ENCODE assay signal across 8 cellular contexts in genomic region chr5:78887384-78888118, GRCh38.
A peak's percentile ranks its signal among the peaks of the same experiment; 100 is the strongest.
DNase-seq lines count a peak whose midpoint lies in the region; ATAC-seq and TF ChIP-seq lines count a peak whose summit lies in the region.

No MANE protein-coding gene starts in this region.

- no peaks in the 10 kb centered on the region for H3K79me2 ChIP-seq in SU-DHL-6 (ENCODE audit: insufficient read depth, low read length)

- H3K27me3 ChIP-seq in SU-DHL-6 (ENCODE audit: low read length) = no peaks in the 10 kb centered on the region

- no peak overlapping the region for H2AFZ ChIP-seq in SU-DHL-6 (ENCODE audit: low read depth, low read length, severe bottlenecking)

- no peaks in the 10 kb centered on the region for H3K9me3 ChIP-seq in SU-DHL-6 (ENCODE audit: insufficient read depth, low read length)

- no peaks in the 10 kb centered on the region for H3K36me3 ChIP-seq in SU-DHL-6 (ENCODE audit: low read length)

- no peaks in the 10 kb centered on the region for H4K20me1 ChIP-seq in SU-DHL-6 (ENCODE audit: low read depth, low read length)

- no peak overlapping the region for H3K9ac ChIP-seq in SU-DHL-6 (ENCODE audit: low read length)

- peak overlapping the region; percentile 42 for H3K4me2 ChIP-seq in SU-DHL-6 (ENCODE audit: low read depth, low read length, poor library complexity, severe bottlenecking)

- peaks cover 15% of the 10 kb centered on the region; the same call in 1 of the 2 replicates for H3F3A ChIP-seq in SU-DHL-6 (ENCODE audit: insufficient read depth)

- DNase-seq in GDM1 (lab: John Stamatoyannopoulos, UW) (peak; percentile 18), NCI-H82 treated with DMSO at 0.1 percent for 48 hours (lab: John Stamatoyannopoulos, UW; ENCODE audit: unreplicated experiment) (no peak), SW480 (ENCODE audit: low spot score) (no peak), T1000 (lab: John Stamatoyannopoulos, UW) (no peak), foreskin melanocyte (no peak)

- no peaks in the 10 kb centered on the region for H3K9me2 ChIP-seq in SU-DHL-6 (replicated peaks; ENCODE audit: insufficient read depth, low read length)

- no peak for TF ChIP-seq CTCF in SU-DHL-6 (IDR thresholded peaks at IDR 0.05; ENCODE audit: insufficient read depth, low read length, poor library complexity, severe bottlenecking)

- ATAC-seq in GM19397 (IDR thresholded peaks at IDR 0.05; ENCODE audit: unreplicated experiment) = peak; percentile 96
- ATAC-seq in HG03097 (IDR thresholded peaks at IDR 0.05; ENCODE audit: low FRiP score, unreplicated experiment) = peak; percentile 94

- H3K27ac ChIP-seq in SU-DHL-6 (ENCODE audit: low read depth, low read length) = peak overlapping the region; percentile 54

- peak overlapping the region; percentile 3 for H3K4me3 ChIP-seq in SU-DHL-6 (ENCODE audit: insufficient read depth, low read length, poor library complexity, severe bottlenecking)
